In the genomic region with DNA sequence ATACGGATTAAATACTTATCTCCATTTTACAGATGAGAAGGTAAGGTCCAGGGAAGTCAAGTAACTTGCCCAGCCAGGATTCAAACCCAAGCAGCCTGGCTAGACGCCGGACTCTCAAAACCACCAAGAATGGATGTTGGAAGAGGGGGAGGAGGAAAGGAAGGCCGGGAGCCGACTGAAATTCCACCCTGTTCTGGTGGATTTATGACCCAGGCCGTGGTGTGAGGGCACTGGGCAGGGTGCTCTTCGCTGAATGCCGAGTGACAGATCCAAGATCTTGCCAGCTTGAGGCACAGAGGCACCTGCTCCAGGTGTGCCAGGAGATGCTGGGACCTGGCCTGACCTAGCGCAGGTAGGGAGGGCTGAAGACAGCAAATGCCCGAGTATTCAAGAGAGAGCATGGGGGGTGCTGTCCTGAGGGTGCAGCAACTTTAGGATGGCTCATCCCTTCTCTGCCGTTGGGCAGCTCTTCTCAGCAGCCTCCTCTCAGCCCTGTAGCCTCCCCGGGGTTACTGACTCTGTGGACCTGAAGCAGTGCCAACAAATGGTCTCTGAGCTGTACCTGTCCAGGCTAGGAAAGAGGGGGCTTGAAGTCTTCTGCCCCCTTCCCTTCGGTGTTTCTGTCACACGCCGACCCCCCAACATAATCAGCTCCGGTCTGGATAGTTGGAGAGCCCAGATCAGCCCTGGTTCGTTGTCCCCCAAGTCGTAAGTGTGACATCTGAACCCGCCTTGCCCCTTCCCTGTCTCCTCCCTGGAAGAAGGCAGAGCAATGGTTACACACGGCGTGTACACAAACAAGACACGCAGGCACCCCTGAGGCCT, we compare ENCODE assay signal across 1 cellular context.
TF ChIP-seq lines count a peak whose summit lies in the region.

No MANE protein-coding gene starts in this region.

TF ChIP-seq in A549, 52 proteins besides CTCF, POLR2A, EP300 and RAD21 (continued from another document):
- TF ChIP-seq, protein P1, sequence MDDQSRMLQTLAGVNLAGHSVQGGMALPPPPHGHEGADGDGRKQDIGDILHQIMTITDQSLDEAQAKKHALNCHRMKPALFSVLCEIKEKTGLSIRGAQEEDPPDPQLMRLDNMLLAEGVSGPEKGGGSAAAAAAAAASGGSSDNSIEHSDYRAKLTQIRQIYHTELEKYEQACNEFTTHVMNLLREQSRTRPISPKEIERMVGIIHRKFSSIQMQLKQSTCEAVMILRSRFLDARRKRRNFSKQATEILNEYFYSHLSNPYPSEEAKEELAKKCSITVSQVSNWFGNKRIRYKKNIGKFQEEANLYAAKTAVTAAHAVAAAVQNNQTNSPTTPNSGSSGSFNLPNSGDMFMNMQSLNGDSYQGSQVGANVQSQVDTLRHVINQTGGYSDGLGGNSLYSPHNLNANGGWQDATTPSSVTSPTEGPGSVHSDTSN (IDR thresholded peaks at IDR 0.05): no peak
- TF ChIP-seq, protein P2, sequence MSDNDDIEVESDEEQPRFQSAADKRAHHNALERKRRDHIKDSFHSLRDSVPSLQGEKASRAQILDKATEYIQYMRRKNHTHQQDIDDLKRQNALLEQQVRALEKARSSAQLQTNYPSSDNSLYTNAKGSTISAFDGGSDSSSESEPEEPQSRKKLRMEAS (IDR thresholded peaks at IDR 0.05): no peak
- TF ChIP-seq, protein P3, sequence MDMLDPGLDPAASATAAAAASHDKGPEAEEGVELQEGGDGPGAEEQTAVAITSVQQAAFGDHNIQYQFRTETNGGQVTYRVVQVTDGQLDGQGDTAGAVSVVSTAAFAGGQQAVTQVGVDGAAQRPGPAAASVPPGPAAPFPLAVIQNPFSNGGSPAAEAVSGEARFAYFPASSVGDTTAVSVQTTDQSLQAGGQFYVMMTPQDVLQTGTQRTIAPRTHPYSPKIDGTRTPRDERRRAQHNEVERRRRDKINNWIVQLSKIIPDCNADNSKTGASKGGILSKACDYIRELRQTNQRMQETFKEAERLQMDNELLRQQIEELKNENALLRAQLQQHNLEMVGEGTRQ (IDR thresholded peaks at IDR 0.05): no peak
- TF ChIP-seq, protein P4, sequence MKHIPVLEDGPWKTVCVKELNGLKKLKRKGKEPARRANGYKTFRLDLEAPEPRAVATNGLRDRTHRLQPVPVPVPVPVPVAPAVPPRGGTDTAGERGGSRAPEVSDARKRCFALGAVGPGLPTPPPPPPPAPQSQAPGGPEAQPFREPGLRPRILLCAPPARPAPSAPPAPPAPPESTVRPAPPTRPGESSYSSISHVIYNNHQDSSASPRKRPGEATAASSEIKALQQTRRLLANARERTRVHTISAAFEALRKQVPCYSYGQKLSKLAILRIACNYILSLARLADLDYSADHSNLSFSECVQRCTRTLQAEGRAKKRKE (CRISPR knock-in tag; IDR thresholded peaks at IDR 0.05; ENCODE audit: low read depth): no peak
- TF ChIP-seq ZC3H11A (IDR thresholded peaks at IDR 0.05) (no peak), ZNF302 (CRISPR knock-in tag; IDR thresholded peaks at IDR 0.05) (no peak), ZSCAN20 (CRISPR knock-in tag; IDR thresholded peaks at IDR 0.05) (no peak), CHD4 (IDR thresholded peaks at IDR 0.05; ENCODE audit: borderline replicate concordance) (no peak), GATA3 (IDR thresholded peaks at IDR 0.05; ENCODE audit: borderline replicate concordance) (no peak), RCOR1 (IDR thresholded peaks at IDR 0.05; ENCODE audit: low read depth, low read length) (no peak)
